Comparison of ENCODE assay signal across 1 cellular context in the genomic region with DNA sequence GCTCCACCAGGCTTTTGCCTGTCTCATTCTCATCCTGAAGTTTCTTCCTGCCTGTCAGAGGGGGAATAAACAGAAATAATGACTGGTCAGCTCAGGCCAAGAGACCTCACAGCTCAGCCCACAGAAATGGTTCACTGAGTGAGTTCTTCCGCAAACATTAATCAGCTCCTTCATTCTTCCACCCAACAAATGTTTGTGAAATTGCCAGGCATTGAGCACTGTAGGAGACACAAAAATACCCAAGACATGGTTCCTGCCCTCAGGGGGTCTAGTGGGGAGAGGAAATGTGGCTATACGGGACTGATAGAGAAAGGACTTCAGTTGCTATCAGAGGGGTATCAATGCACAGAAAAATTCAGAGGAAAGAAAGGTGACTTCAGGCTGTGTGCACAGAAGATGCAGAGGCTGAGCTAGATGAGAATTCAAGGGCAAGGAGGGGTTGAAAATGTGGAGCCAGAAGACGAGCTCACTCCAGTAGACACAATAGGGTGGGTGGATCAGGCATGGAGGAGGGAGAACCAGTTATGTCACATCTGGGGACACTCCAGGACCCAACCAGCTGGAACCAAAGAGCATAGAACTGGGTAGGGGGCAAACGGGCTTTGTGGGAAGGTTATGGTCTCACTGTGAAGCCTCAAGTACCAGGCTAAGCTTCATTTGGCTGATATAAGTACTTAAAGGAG.
TF ChIP-seq lines count a peak whose summit lies in the region.

No MANE protein-coding gene starts in this region.

TF ChIP-seq in SK-N-SH treated with all-trans-retinoic acid at 6 μM for 48 hours, 23 proteins besides CTCF, POLR2A, EP300 and RAD21 (continued from another document):
- TF ChIP-seq, protein P1, sequence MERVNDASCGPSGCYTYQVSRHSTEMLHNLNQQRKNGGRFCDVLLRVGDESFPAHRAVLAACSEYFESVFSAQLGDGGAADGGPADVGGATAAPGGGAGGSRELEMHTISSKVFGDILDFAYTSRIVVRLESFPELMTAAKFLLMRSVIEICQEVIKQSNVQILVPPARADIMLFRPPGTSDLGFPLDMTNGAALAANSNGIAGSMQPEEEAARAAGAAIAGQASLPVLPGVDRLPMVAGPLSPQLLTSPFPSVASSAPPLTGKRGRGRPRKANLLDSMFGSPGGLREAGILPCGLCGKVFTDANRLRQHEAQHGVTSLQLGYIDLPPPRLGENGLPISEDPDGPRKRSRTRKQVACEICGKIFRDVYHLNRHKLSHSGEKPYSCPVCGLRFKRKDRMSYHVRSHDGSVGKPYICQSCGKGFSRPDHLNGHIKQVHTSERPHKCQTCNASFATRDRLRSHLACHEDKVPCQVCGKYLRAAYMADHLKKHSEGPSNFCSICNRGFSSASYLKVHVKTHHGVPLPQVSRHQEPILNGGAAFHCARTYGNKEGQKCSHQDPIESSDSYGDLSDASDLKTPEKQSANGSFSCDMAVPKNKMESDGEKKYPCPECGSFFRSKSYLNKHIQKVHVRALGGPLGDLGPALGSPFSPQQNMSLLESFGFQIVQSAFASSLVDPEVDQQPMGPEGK (CRISPR knock-in tag; IDR thresholded peaks at IDR 0.05; ENCODE audit: borderline replicate concordance): no peak
- TF ChIP-seq ZFP3 (CRISPR knock-in tag; IDR thresholded peaks at IDR 0.05) (no peak), ESRRG (CRISPR knock-in tag; IDR thresholded peaks at IDR 0.05) (no peak), ZNF70 (CRISPR knock-in tag; IDR thresholded peaks at IDR 0.05) (no peak), CSDC2 (CRISPR knock-in tag; IDR thresholded peaks at IDR 0.05) (no peak)
- TF ChIP-seq, protein P2, sequence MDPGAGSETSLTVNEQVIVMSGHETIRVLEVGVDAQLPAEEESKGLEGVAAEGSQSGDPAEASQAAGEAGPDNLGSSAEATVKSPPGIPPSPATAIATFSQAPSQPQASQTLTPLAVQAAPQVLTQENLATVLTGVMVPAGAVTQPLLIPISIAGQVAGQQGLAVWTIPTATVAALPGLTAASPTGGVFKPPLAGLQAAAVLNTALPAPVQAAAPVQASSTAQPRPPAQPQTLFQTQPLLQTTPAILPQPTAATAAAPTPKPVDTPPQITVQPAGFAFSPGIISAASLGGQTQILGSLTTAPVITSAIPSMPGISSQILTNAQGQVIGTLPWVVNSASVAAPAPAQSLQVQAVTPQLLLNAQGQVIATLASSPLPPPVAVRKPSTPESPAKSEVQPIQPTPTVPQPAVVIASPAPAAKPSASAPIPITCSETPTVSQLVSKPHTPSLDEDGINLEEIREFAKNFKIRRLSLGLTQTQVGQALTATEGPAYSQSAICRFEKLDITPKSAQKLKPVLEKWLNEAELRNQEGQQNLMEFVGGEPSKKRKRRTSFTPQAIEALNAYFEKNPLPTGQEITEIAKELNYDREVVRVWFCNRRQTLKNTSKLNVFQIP (CRISPR knock-in tag; IDR thresholded peaks at IDR 0.05; ENCODE audit: borderline replicate concordance, low read depth): no peak
